2 cellular contexts compared by ENCODE assay signal in genomic region chr6:168058691-168059551, GRCh38.
TF ChIP-seq lines count a peak whose summit lies in the region.

No MANE protein-coding gene starts in this region.

TF ChIP-seq in GM23338, 12 proteins besides CTCF, POLR2A, EP300 and RAD21:
- no peak for TF ChIP-seq ZNF462 (CRISPR knock-in tag; IDR thresholded peaks at IDR 0.05)

TF ChIP-seq in SK-N-SH, 30 proteins besides CTCF, POLR2A, EP300 and RAD21 (continued from another document):
- TF ChIP-seq REST (IDR thresholded peaks at IDR 0.05; ENCODE audit: low read depth, low read length) (no peak), CHD2 (IDR thresholded peaks at IDR 0.05; ENCODE audit: low read length, partially characterized antibody) (no peak), RXRA (IDR thresholded peaks at IDR 0.05; ENCODE audit: borderline replicate concordance, low read depth) (no peak), TEAD4 (IDR thresholded peaks at IDR 0.05; ENCODE audit: borderline replicate concordance, insufficient read depth) (no peak)
